In genomic region chr13:81597101-81597500, GRCh38 we compare ENCODE assay signal across 16 cellular contexts.
DNase-seq lines count a peak whose midpoint lies in the region; ATAC-seq and TF ChIP-seq lines count a peak whose summit lies in the region.
"Had no signal": no experiment of that assay in that cellular context is flagged by ENCODE, and none has a peak within 500 bp of the region (broad histone marks: within the 10 kb centered on the region; RNA-seq: fewer than 3 reads in every experiment).

No MANE protein-coding gene starts in this region.

- no peaks in the 10 kb centered on the region for H3K27me3 Mint-ChIP-seq in nephron (ENCODE audit: low read depth)
- H3K27me3 Mint-ChIP-seq: B cell; CD4-positive, alpha-beta T cell had no signal

- ATAC-seq in GM21576 (IDR thresholded peaks at IDR 0.05; ENCODE audit: unreplicated experiment), result no peak
- no peak for ATAC-seq in GM18511 (IDR thresholded peaks at IDR 0.05; ENCODE audit: unreplicated experiment)
- ATAC-seq: A549; CD8-positive, alpha-beta T cell had no signal

- peak overlapping the region in 2 of 3 experiments; percentile 61 to 91 for H3K27ac Mint-ChIP-seq in nephron
- H3K27ac Mint-ChIP-seq: B cell; CD4-positive, alpha-beta T cell; CD8-positive, alpha-beta T cell had no signal

- no peak for TF ChIP-seq CTCF in nephron (IDR thresholded peaks at IDR 0.05; ENCODE audit: unreplicated experiment in 3 of 3)

- peaks cover 22% of the 10 kb centered on the region for H3K4me1 Mint-ChIP-seq in nephron
- H3K4me1 Mint-ChIP-seq: B cell had no signal

- H3K4me1 ChIP-seq in adipocyte (ENCODE audit: control insufficient read depth, insufficient read depth, low read length), result peaks cover 8% of the 10 kb centered on the region
- H3K4me1 ChIP-seq: A549; BLaER1 treated with 17β-estradiol and CSF1 and Interleukin-3, amounts not matched to agents 10 nM and 100 nM; Caco-2 had no signal

- no peaks in the 10 kb centered on the region for H3K36me3 Mint-ChIP-seq in nephron (ENCODE audit: low read depth)
- H3K36me3 Mint-ChIP-seq: CD8-positive, alpha-beta T cell had no signal

- no peak overlapping the region for H3K4me3 Mint-ChIP-seq in nephron
- H3K4me3 Mint-ChIP-seq: B cell; CD4-positive, alpha-beta T cell; CD8-positive, alpha-beta T cell had no signal

- no peaks in the 10 kb centered on the region for H3K27me3 ChIP-seq in adipocyte (replicated peaks; ENCODE audit: control insufficient read depth, insufficient read depth, low read length)
- H3K27me3 ChIP-seq: BLaER1 treated with 17β-estradiol and CSF1 and Interleukin-3, amounts not matched to agents 10 nM and 100 nM had no signal

- no peaks in the 10 kb centered on the region for H3K36me3 ChIP-seq in adipocyte (ENCODE audit: control insufficient read depth, insufficient read depth, low read length, severe bottlenecking)
- H3K36me3 ChIP-seq: BLaER1 treated with 17β-estradiol and CSF1 and Interleukin-3, amounts not matched to agents 10 nM and 100 nM had no signal

- peak; percentile 3 for DNase-seq in H4 (ENCODE audit: low spot score)
- peak; percentile 2 for DNase-seq in adipocyte (ENCODE audit: low read depth)
- DNase-seq in activated CD4-positive, alpha-beta T cell treated with anti-CD3 and anti-CD28 coated beads, Interleukin-2, amount 50 U/mL, for 48 hours, result no peak
- DNase-seq: AML-193; Caco-2; Calu3; CD4-positive, alpha-beta T cell; CD8-positive, alpha-beta T cell; DMS79 treated with DMSO at 0.1 percent for 48 hours; GF-D8 had no signal

- H3K9ac ChIP-seq in adipocyte (ENCODE audit: low read length), result no peak overlapping the region
- H3K9ac ChIP-seq: BLaER1 treated with 17β-estradiol and CSF1 and Interleukin-3, amounts not matched to agents 10 nM and 100 nM had no signal

- H3K9me3 ChIP-seq in adipocyte (ENCODE audit: control insufficient read depth, low read length), result no peaks in the 10 kb centered on the region
- H3K9me3 ChIP-seq: A549; BLaER1 treated with 17β-estradiol and CSF1 and Interleukin-3, amounts not matched to agents 10 nM and 100 nM; Caco-2 had no signal

- no peaks in the 10 kb centered on the region for H3K9me3 Mint-ChIP-seq in nephron

- no peak overlapping the region for H3K4me3 ChIP-seq in adipocyte (ENCODE audit: low read length)
- H3K4me3 ChIP-seq: A549; BLaER1 treated with 17β-estradiol and CSF1 and Interleukin-3, amounts not matched to agents 10 nM and 100 nM had no signal

Comparison
In these comparisons a context has a peak if more than half of its experiments do, and no peak if none do; other contexts are left out.
1. DNase-seq: peak in H4 (single experiment) and adipocyte (single experiment); none in activated CD4-positive, alpha-beta T cell treated with anti-CD3 and anti-CD28 coated beads, Interleukin-2, amount 50 U/mL, for 48 hours (0 of 2).